In genomic region chr5:102296229-102296817, GRCh38 we compare ENCODE assay signal across 8 cellular contexts. TPM values are rescaled to one million over a fixed set of nuclear protein-coding genes. Genes with fewer than 3 reads are reported as not detected.
DNase-seq lines count a peak whose midpoint lies in the region; ATAC-seq and TF ChIP-seq lines count a peak whose summit lies in the region.

TSS of gene SLCO4C1 (minus strand) at chr5:102296284. CDS start at chr5:102296262, 22 bp downstream.

- peak; percentile 100 for ATAC-seq in GM19468 (IDR thresholded peaks at IDR 0.05; ENCODE audit: extremely low read depth, unreplicated experiment)
- ATAC-seq in gastroesophageal sphincter, result peak; percentile 71

- WGBS in gastroesophageal sphincter (ENCODE audit: low coverage in 1 of 2), 2 donors, result 40% methylated on average over 1 of the region's 38 CpGs; no CpG with 5 or more reads in 1 of the 2 donors
- 0 to 4% (median 3%) methylated on average over 7 to 38 of the region's 38 CpGs for WGBS in stomach, 5 donors

- H3K4me3 ChIP-seq in gastroesophageal sphincter (peak within 1 kb of the TSS; percentile 3 to 50), neutrophil (ENCODE audit: low read depth in 1 of 2, low read length in 1 of 2) (peak within 1 kb of the TSS; percentile 90 to 94), stomach (peak within 1 kb of the TSS; percentile 40 to 52 (median 47))

- H3K27me3 ChIP-seq in gastroesophageal sphincter (peaks cover 30% of the 10 kb centered on the region), neutrophil (no peaks in the 10 kb centered on the region), stomach (peaks cover 0 to 9% (median 5%) of the 10 kb centered on the region in 3 donors)

- in situ Hi-C loops in Caki2 (cut with HindIII; ENCODE audit: low pct_unique_long_range_greater_than_20kb, low sequenced_read_pairs), result no loop called here

- TF ChIP-seq CTCF in gastroesophageal sphincter (IDR thresholded peaks at IDR 0.05) (peak in 1 of 4 experiments; percentile 35), neutrophil (IDR thresholded peaks at IDR 0.05) (peak; percentile 79), stomach (IDR thresholded peaks at IDR 0.05) (peak in 1 of 7 experiments; percentile 26)

- TF ChIP-seq EP300 in gastroesophageal sphincter (IDR thresholded peaks at IDR 0.05) (no peak), stomach (IDR thresholded peaks at IDR 0.05) (no peak)

- intact Hi-C loops in stomach (cut with DNase I; ENCODE audit: low total_unique reads), result no loop called here

- DNase-seq in Caki2 (ENCODE audit: low read depth), result peak; percentile 93
- DNase-seq in HPDE6-E6E7 (ENCODE audit: extremely low spot score), result peak; percentile 59
- peak; percentile 98 for DNase-seq in OCI-M1 (lab: John Stamatoyannopoulos, UW)
- DNase-seq in activated effector memory CD4-positive, alpha-beta T cell treated with Interleukin-2 at 50 U/mL for 16 hours, result peak; percentile 56
- peak; percentile 69 for DNase-seq in stomach

- H3K4me1 ChIP-seq in gastroesophageal sphincter, result peaks cover 0 to 19% (median 5%) of the 10 kb centered on the region in 3 donors
- H3K4me1 ChIP-seq in neutrophil (ENCODE audit: control insufficient read depth in 1 of 2, insufficient read depth in 1 of 2, low read depth in 1 of 2, low read length in 1 of 2), result peaks cover 48 to 49% of the 10 kb centered on the region in 2 experiments
- peaks cover 4 to 22% (median 17%) of the 10 kb centered on the region in 4 donors for H3K4me1 ChIP-seq in stomach

- H3K36me3 ChIP-seq in gastroesophageal sphincter, result no peaks in the 10 kb centered on the region
- no peaks in the 10 kb centered on the region for H3K36me3 ChIP-seq in neutrophil
- no peaks in the 10 kb centered on the region for H3K36me3 ChIP-seq in stomach

- TF ChIP-seq POLR2A in gastroesophageal sphincter (IDR thresholded peaks at IDR 0.05) (no peak), stomach (IDR thresholded peaks at IDR 0.05) (no peak)

- H3K9me3 ChIP-seq in gastroesophageal sphincter (no peaks in the 10 kb centered on the region), neutrophil (no peaks in the 10 kb centered on the region), stomach (no peaks in the 10 kb centered on the region)

- H3K27ac ChIP-seq in gastroesophageal sphincter (peak within 1 kb of the TSS in 1 of 4 donors; percentile 8), neutrophil (peak within 1 kb of the TSS; percentile 93), stomach (peak within 1 kb of the TSS in 3 of 5 donors; percentile 22 to 53 (median 29))

RNA-seq across cellular contexts. Expression of gene SLCO4C1, which starts in this region (rescaled TPM):
- total RNA-seq in Caki2 (2014; rRNA removed; shearing (Covaris generic); ENCODE audit: low replicate concordance), result 4.1 and 4.4 TPM in 2 replicates
- total RNA-seq in gastroesophageal sphincter (under 1 TPM in 1 of 4 donors, not detected in 3; 0.12 TPM), stomach (under 1 TPM in 2 of 5 donors, not detected in 3; under 0.01 to 0.73 TPM)
- not detected for polyA plus RNA-seq in stomach

Comparison
In these comparisons a context has a peak if more than half of its experiments do, and no peak if none do; other contexts are left out.
1. Peak in ATAC-seq and H3K4me3 ChIP-seq in gastroesophageal sphincter; RNA of the gene not detected or under 1 TPM.
2. Peak in DNase-seq, H3K4me3 ChIP-seq and H3K27ac ChIP-seq in stomach; RNA of the gene not detected or under 1 TPM.
3. H3K4me3 ChIP-seq: peak in every context shown above with its lines; median percentile 92 in neutrophil; 47 in stomach; 26 in gastroesophageal sphincter.